ENCODE assay signal across 8 cellular contexts in the genomic region with DNA sequence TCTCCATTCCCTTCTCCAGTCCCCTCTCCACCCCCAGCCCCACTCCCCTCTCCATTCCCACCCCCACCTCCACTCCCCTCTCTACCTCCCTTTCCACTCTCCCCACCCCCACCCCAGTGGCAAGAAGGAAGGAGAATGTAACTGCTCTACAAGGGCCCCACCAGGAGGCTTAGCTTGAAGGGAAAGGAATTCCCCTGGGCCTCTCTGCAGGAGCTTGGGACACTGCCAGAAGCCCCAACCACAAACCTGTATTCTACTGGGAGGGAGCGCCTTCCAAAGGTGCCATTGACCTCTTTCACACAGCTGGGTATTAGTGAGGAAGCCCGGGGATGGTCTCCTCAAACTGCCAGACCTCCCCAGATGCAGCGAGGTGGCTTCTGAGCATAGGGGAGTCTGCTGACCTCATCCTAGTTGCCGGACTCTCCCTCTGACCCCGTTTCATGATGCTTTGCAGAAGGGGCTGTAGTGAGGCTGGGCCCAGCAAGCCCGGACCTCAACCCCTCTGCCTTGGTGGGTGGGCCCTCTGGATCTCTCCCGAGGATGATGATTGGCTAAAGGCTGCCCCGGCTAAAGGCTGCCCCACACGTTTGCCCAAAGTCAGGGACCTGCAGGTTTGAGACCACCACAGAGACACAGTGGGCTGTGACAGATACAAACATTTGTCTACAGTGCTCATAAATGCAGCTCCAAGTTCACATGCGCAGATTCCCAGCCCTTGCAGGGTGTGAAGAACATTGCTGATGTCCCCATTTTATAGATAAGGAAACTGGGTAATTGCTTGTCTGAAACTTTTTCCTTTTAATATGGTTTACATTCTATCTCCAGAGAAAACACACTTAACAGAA. TPM values are rescaled to one million over a fixed set of nuclear protein-coding genes. Genes with fewer than 3 reads are reported as not detected.
DNase-seq lines count a peak whose midpoint lies in the region; ATAC-seq and TF ChIP-seq lines count a peak whose summit lies in the region.

No MANE protein-coding gene starts in this region.

- H3K9me1 ChIP-seq in IMR-90 (ENCODE audit: insufficient read depth, low read length) = peaks cover 24% of the 10 kb centered on the region

- H3K27ac ChIP-seq in BLaER1 treated with 17β-estradiol and CSF1 and Interleukin-3, amounts not matched to agents 10 nM and 100 nM = peak overlapping the region in 9 of 11 experiments; percentile 26 to 81 (median 72); a peak in 15 of 22 replicates
- H3K27ac ChIP-seq in IMR-90 (ENCODE audit: insufficient read depth, low read length) = peak overlapping the region; percentile 39; the same call in 1 of the 2 replicates

- TF ChIP-seq CTCF in IMR-90 (conservative IDR thresholded peaks at IDR 0.05; ENCODE audit: low read depth, low read length) (no peak), cardiac fibroblast (IDR thresholded peaks at IDR 0.05; ENCODE audit: low read depth, low read length) (no peak)

- H4K91ac ChIP-seq in IMR-90 (ENCODE audit: insufficient read depth, low read depth, low read length) = peak overlapping the region; percentile 38

- H3K9me3 ChIP-seq in BLaER1 treated with 17β-estradiol and CSF1 and Interleukin-3, amounts not matched to agents 10 nM and 100 nM (replicated peaks in 1 of 11) = no peaks in the 10 kb centered on the region
- H3K9me3 ChIP-seq in IMR-90 (ENCODE audit: control insufficient read depth, insufficient read depth, low read length) (no peaks in the 10 kb centered on the region), mucosa of stomach (ENCODE audit: control insufficient read depth, low read length) (no peaks in the 10 kb centered on the region)

- H2AFZ ChIP-seq in IMR-90 (replicated peaks; ENCODE audit: low read length, poor library complexity) = peak overlapping the region; percentile 58

- H2BK20ac ChIP-seq in IMR-90 (ENCODE audit: low read depth, low read length) = peak overlapping the region; percentile 39

- H2AK9ac ChIP-seq in IMR-90 (replicated peaks; ENCODE audit: low read depth, low read length, poor library complexity) = peak overlapping the region; percentile 66

- H2BK15ac ChIP-seq in IMR-90 (ENCODE audit: low read depth, low read length) = 0 out of 3 replicates have a peak overlapping the region, but pooled peaks have one; percentile 34

- no TSS peak for BruUV-seq in IMR-90 (replicated peaks; lab: Mats Ljungman, UMichigan)

- intact Hi-C loops in IMR-90 (cut with micrococcal nuclease) = loop anchor here (1.0 kb wide), 1 partner anchor 43 kb away; no protein-coding TSS in a partner anchor

- peak overlapping the region; percentile 4; the same call in 1 of the 2 replicates for H3K23ac ChIP-seq in IMR-90 (ENCODE audit: low read depth, low read length)

- POLR2A ChIA-PET in IMR-90 (lab: Charles Lee; ENCODE audit: unreplicated experiment) = no interaction called here

- CTCF ChIA-PET in IMR-90 (lab: Yijun Ruan, JAX) = interaction anchor here (1.0 to 1.1 kb wide), 2 partner anchors 40 to 43 kb away, joined by 3 read pairs; no protein-coding TSS in a partner anchor

- DNase-seq in IMR-90 = peak; percentile 76
- DNase-seq in cardiac fibroblast (ENCODE audit: low read depth in 2 of 2) = peak; percentile 79 to 92
- no peak for DNase-seq in NCI-H1048 (lab: John Stamatoyannopoulos, UW)
- no peak for DNase-seq in NCI-H774 (lab: John Stamatoyannopoulos, UW)

- H3K4me2 ChIP-seq in BLaER1 treated with 17β-estradiol and CSF1 and Interleukin-3, amounts not matched to agents 10 nM and 100 nM = peak overlapping the region; percentile 90 to 100 (median 97)
- peak overlapping the region; percentile 84 for H3K4me2 ChIP-seq in IMR-90 (ENCODE audit: low read depth, low read length)

- H2BK120ac ChIP-seq in IMR-90 (ENCODE audit: low read depth, low read length) = peak overlapping the region; percentile 66

- peak overlapping the region; percentile 85 for H2BK5ac ChIP-seq in IMR-90 (ENCODE audit: low read depth, low read length, poor library complexity, severe bottlenecking)

- peak overlapping the region; percentile 26 for H3K4ac ChIP-seq in IMR-90 (ENCODE audit: low read depth, low read length)

- TF ChIP-seq POLR2A in IMR-90 (IDR thresholded peaks at IDR 0.05; ENCODE audit: low read depth, low read length) = no peak

- H4K20me1 ChIP-seq in BLaER1 treated with 17β-estradiol and CSF1 and Interleukin-3, amounts not matched to agents 10 nM and 100 nM = peaks cover 0 to 50% (median 16%) of the 10 kb centered on the region in 11 experiments; a peak in 9 of 22 replicates
- no peaks in the 10 kb centered on the region; the same call in 1 of the 2 replicates for H4K20me1 ChIP-seq in IMR-90 (ENCODE audit: insufficient read depth, low read length)

- peak overlapping the region; percentile 31 to 68 (median 63); a peak in 15 of 20 replicates for H3K4me3 ChIP-seq in BLaER1 treated with 17β-estradiol and CSF1 and Interleukin-3, amounts not matched to agents 10 nM and 100 nM
- H3K4me3 ChIP-seq in IMR-90 (ENCODE audit: insufficient read depth, low read depth, low read length) = no peak overlapping the region
- peak overlapping the region; percentile 72 to 73 for H3K4me3 ChIP-seq in cardiac fibroblast (replicated peaks in 1 of 2; ENCODE audit: low read depth in 2 of 2, low read length in 2 of 2)
- H3K4me3 ChIP-seq in mucosa of stomach (ENCODE audit: low read length) = peak overlapping the region; percentile 24

- no peak for TF ChIP-seq RAD21 in IMR-90 (IDR thresholded peaks at IDR 0.05; ENCODE audit: low read length)

- H3K14ac ChIP-seq in IMR-90 (replicated peaks; ENCODE audit: low read depth, low read length) = peak overlapping the region; percentile 69; the same call in 1 of the 2 replicates

- H4K8ac ChIP-seq in IMR-90 (ENCODE audit: low read depth in 2 of 2, low read length in 2 of 2) = peak overlapping the region; percentile 20 to 94; a peak in 2 of 4 replicates

- H3K18ac ChIP-seq in IMR-90 (ENCODE audit: low read depth, low read length) = no peak overlapping the region

- H3K79me1 ChIP-seq in IMR-90 (ENCODE audit: low read depth in 1 of 2, low read length in 2 of 2) = peaks cover 3 to 63% of the 10 kb centered on the region in 2 experiments; a peak in 3 of 4 replicates

- H3K27me3 ChIP-seq in BLaER1 treated with 17β-estradiol and CSF1 and Interleukin-3, amounts not matched to agents 10 nM and 100 nM = no peaks in the 10 kb centered on the region
- H3K27me3 ChIP-seq in IMR-90 (ENCODE audit: control insufficient read depth, insufficient read depth, low read length) (no peaks in the 10 kb centered on the region), mucosa of stomach (ENCODE audit: control insufficient read depth, insufficient read depth, low read length) (peaks cover 3% of the 10 kb centered on the region)

- in situ Hi-C loops in IMR-90 (cut with MboI; ENCODE audit: low sequenced_read_pairs) = loop anchor here (25.0 kb wide), 4 partner anchors 1037 to 1838 kb away; a partner anchor contains a TSS

- peak overlapping the region; percentile 52 for H2AK5ac ChIP-seq in IMR-90 (ENCODE audit: low read depth, low read length)

- dilution Hi-C loops in IMR-90 (cut with HindIII; ENCODE audit: low sequenced_read_pairs, unreplicated experiment) = no loop called here

- peak; percentile 13 for ATAC-seq in IMR-90 (ENCODE audit: low read depth)
- ATAC-seq in GM19023 (IDR thresholded peaks at IDR 0.05; ENCODE audit: unreplicated experiment) = no peak
- ATAC-seq in HG02763 (IDR thresholded peaks at IDR 0.05; ENCODE audit: unreplicated experiment) = no peak

- H3K4me1 ChIP-seq in BLaER1 treated with 17β-estradiol and CSF1 and Interleukin-3, amounts not matched to agents 10 nM and 100 nM = peaks cover 85 to 99% (median 98%) of the 10 kb centered on the region in 10 experiments
- H3K4me1 ChIP-seq in IMR-90 (ENCODE audit: control insufficient read depth, insufficient read depth, low read length) (peaks cover 50% of the 10 kb centered on the region), mucosa of stomach (ENCODE audit: control insufficient read depth, insufficient read depth, low read length) (peaks cover 74% of the 10 kb centered on the region)

- no peak overlapping the region for H3K56ac ChIP-seq in IMR-90 (ENCODE audit: extremely low read depth, insufficient read depth, low read length)

- no CpG with 5 or more reads among the region's 10 CpGs for WGBS in IMR-90 (ENCODE audit: extremely low coverage in 2 of 2, insufficient read length in 1 of 2), 2 experiments

- H3K9ac ChIP-seq in BLaER1 treated with 17β-estradiol and CSF1 and Interleukin-3, amounts not matched to agents 10 nM and 100 nM = peak overlapping the region; percentile 22 to 86 (median 78); a peak in 19 of 22 replicates
- no peak overlapping the region for H3K9ac ChIP-seq in IMR-90 (ENCODE audit: low read depth, low read length)
- peak overlapping the region; percentile 91 for H3K9ac ChIP-seq in mucosa of stomach (ENCODE audit: low read length)

- H3K36me3 ChIP-seq in BLaER1 treated with 17β-estradiol and CSF1 and Interleukin-3, amounts not matched to agents 10 nM and 100 nM = peaks cover 0 to 88% (median 23%) of the 10 kb centered on the region in 11 experiments; a peak in 18 of 22 replicates
- peaks cover 23% of the 10 kb centered on the region; the same call in 1 of the 2 replicates for H3K36me3 ChIP-seq in IMR-90 (ENCODE audit: control insufficient read depth, insufficient read depth, low read length)
- H3K36me3 ChIP-seq in mucosa of stomach (ENCODE audit: control insufficient read depth, insufficient read depth, low read length) = no peaks in the 10 kb centered on the region

- peak overlapping the region; percentile 8; the same call in 1 of the 2 replicates for H4K5ac ChIP-seq in IMR-90 (ENCODE audit: low read depth, low read length)

TF ChIP-seq in IMR-90, 13 proteins besides CTCF, POLR2A, EP300 and RAD21 (continues in another document):
- TF ChIP-seq SMC3 (IDR thresholded peaks at IDR 0.05; ENCODE audit: low read depth, low read length) = no peak
- no peak for TF ChIP-seq BHLHE40 (IDR thresholded peaks at IDR 0.05; ENCODE audit: low read depth, low read length)
- no peak for TF ChIP-seq CEBPB (IDR thresholded peaks at IDR 0.05; ENCODE audit: low read depth, low read length)

RNA-seq across cellular contexts. Expression of a gene that starts 2.9 kb away (rescaled TPM):
- total RNA-seq in IMR-90 (2012; rRNA removed) = 11.7 and 13.6 TPM in 2 replicates
- polyA plus RNA-seq in IMR-90 (2012; rRNA removed) = 19.7 and 30.0 TPM in 2 replicates
- polyA plus RNA-seq in IMR-90 (2012; cell fraction: cytosol; rRNA removed) = 16.4 and 30.1 TPM in 2 replicates
- polyA plus RNA-seq in IMR-90 (2012; cell fraction: nucleus; rRNA removed; ENCODE audit: low replicate concordance) = 18.4 and 24.2 TPM in 2 replicates

RNA-seq across cellular contexts. Expression of a gene that starts 16.1 kb away (rescaled TPM):
- total RNA-seq in IMR-90 (2012; rRNA removed) = 5.9 and 6.1 TPM in 2 replicates
- 8.6 and 10.1 TPM in 2 replicates for polyA plus RNA-seq in IMR-90 (2012; rRNA removed)
- polyA plus RNA-seq in IMR-90 (2012; cell fraction: cytosol; rRNA removed) = 4.5 and 6.1 TPM in 2 replicates
- 46.1 and 53.0 TPM in 2 replicates for polyA plus RNA-seq in IMR-90 (2012; cell fraction: nucleus; rRNA removed; ENCODE audit: low replicate concordance)

RNA-seq across cellular contexts. Expression of a gene that starts 25.0 kb away (rescaled TPM):
- total RNA-seq in IMR-90 (2012; rRNA removed) = 12.4 and 18.6 TPM in 2 replicates
- polyA plus RNA-seq in IMR-90 (2012; rRNA removed) = 8.4 and 10.6 TPM in 2 replicates
- polyA plus RNA-seq in IMR-90 (2012; cell fraction: cytosol; rRNA removed) = 1.7 and 2.4 TPM in 2 replicates
- polyA plus RNA-seq in IMR-90 (2012; cell fraction: nucleus; rRNA removed; ENCODE audit: low replicate concordance) = 0.39 and 4.0 TPM in 2 replicates

Comparison
In these comparisons a context has a peak if more than half of its experiments do, and no peak if none do; other contexts are left out.
1. DNase-seq: peak in IMR-90 (single experiment) and cardiac fibroblast (2 of 2); none in NCI-H1048 (single experiment) and NCI-H774 (single experiment).